Comparison of ENCODE assay signal across 1 cellular context in the genomic region with DNA sequence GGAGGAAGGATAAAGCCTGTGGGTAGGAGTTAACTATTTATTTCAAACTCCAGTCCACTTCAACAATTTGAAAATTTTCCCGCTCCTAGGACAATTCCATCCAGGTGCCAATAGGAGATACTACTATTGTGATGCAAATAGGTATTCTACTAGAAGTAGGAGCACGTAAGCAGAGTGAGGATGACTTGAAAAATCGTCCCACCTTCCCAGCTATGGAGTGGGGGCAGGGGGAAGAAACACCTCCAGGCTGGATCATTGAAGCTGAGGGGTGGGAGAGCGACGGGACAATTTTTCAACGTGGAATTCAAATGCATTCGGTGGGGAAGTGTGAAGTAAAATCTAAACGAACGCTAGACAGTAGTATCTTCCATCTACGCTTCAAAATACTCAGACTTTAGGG.
TF ChIP-seq lines count a peak whose summit lies in the region.

No MANE protein-coding gene starts in this region.

TF ChIP-seq in GM23338, 12 proteins besides CTCF, POLR2A, EP300 and RAD21 (continued from another document):
- no peak; the same call in 1 of the 2 replicates for TF ChIP-seq CREB1 (CRISPR knock-in tag; IDR thresholded peaks at IDR 0.05; ENCODE audit: low read depth)
- no peak; the same call in 1 of the 2 replicates for TF ChIP-seq POLR2AphosphoS5 (IDR thresholded peaks at IDR 0.05; ENCODE audit: low read depth)
TF ChIP-seq in GM23338: peak in this region for 0.
